Comparison of ENCODE assay signal across 8 cellular contexts in genomic region chr5:140356878-140357730, GRCh38. TPM values are rescaled to one million over a fixed set of nuclear protein-coding genes. Genes with fewer than 3 reads are reported as not detected.
DNase-seq lines count a peak whose midpoint lies in the region; ATAC-seq, FAIRE-seq and TF ChIP-seq lines count a peak whose summit lies in the region.

No MANE protein-coding gene starts in this region.

- 0 out of 2 replicates have a peak overlapping the region, but pooled peaks have one; percentile 30 for H2BK5ac ChIP-seq in H1 (ENCODE audit: low read depth, low read length)
- H2BK5ac ChIP-seq in trophoblast cell (ENCODE audit: low read depth, low read length, poor library complexity) = no peak overlapping the region

- peaks cover 0 to 5% (median 0%) of the 10 kb centered on the region in 4 experiments; a peak in 2 of 7 replicates for H3K4me1 ChIP-seq in H1 (replicated peaks in 1 of 4; ENCODE audit: control insufficient read depth in 3 of 4, insufficient read depth in 4 of 4, low read length in 3 of 4)
- H3K4me1 ChIP-seq in trophoblast cell (ENCODE audit: control insufficient read depth in 1 of 2, insufficient read depth in 2 of 2, low read length in 2 of 2) = peaks cover 0 to 2% of the 10 kb centered on the region in 2 experiments

- H2BK20ac ChIP-seq in H1 (ENCODE audit: low read length) = no peak overlapping the region

- CTCF ChIA-PET in H1 (lab: Charles Lee; ENCODE audit: partially characterized antibody) = interaction anchor here (1.2 to 15.0 kb wide), 5 partner anchors 7 to 107 kb away, joined by 4 to 676 read pairs (median 15); partner anchors contain the start of gene HBEGF
- CTCF ChIA-PET in WTC11 (lab: Charles Lee) = interaction anchor here (3.1 to 15.0 kb wide), 2 partner anchors 11 to 114 kb away, joined by 35 to 621 read pairs; partner anchors contain the start of gene HBEGF

- H3K36me3 ChIP-seq in H1 (ENCODE audit: control insufficient read depth in 2 of 4, insufficient read depth in 4 of 4, low read length in 3 of 4) (no peaks in the 10 kb centered on the region), trophoblast cell (ENCODE audit: control insufficient read depth in 1 of 2, insufficient read depth in 2 of 2, low read length in 2 of 2) (no peaks in the 10 kb centered on the region)

- no peak overlapping the region for H3K9ac ChIP-seq in H1 (replicated peaks in 1 of 4; ENCODE audit: extremely low read depth in 1 of 4, low read depth in 3 of 4, low read length in 3 of 4)
- no peak overlapping the region for H3K9ac ChIP-seq in trophoblast cell (ENCODE audit: low read length)

- no peak for TF ChIP-seq POLR2A in H1 (IDR thresholded peaks at IDR 0.05; ENCODE audit: control extremely low read depth in 1 of 2, low read depth in 2 of 2, low read length in 2 of 2)

- TF ChIP-seq RAD21 in H1 (IDR thresholded peaks at IDR 0.05 in 1 of 2, conservative IDR thresholded peaks at IDR 0.05 in 1 of 2; ENCODE audit: low read depth in 2 of 2, low read length in 2 of 2) = no peak

- H3K27me3 ChIP-seq in H1 (replicated peaks in 1 of 4; ENCODE audit: control insufficient read depth in 3 of 4, extremely low read depth in 1 of 4, insufficient read depth in 3 of 4, low read length in 3 of 4) (no peaks in the 10 kb centered on the region), trophoblast cell (ENCODE audit: insufficient read depth, low read length) (no peaks in the 10 kb centered on the region)

- no peak for TF ChIP-seq EP300 in H1 (IDR thresholded peaks at IDR 0.05; ENCODE audit: borderline replicate concordance in 1 of 2, low read depth in 2 of 2, low read length in 2 of 2)

- no peak for DNase-seq in activated T-cell treated with anti-CD3 and anti-CD28 coated beads, Interleukin-2, amount 50 U/mL, for 4 hours
- DNase-seq in activated T-cell treated with anti-CD3 and anti-CD28 coated beads, Interleukin-2, amount 50 U/mL, for 1 hour = no peak
- DNase-seq in H1 (ENCODE audit: low read depth in 1 of 2, low spot score in 2 of 2) = no peak
- DNase-seq in trophoblast cell = no peak
- no peak for DNase-seq in Kasumi-1 (lab: John Stamatoyannopoulos, UW)
- DNase-seq in WTC11 (ENCODE audit: low spot score) = no peak

- no peak overlapping the region for H3K4ac ChIP-seq in H1 (replicated peaks; ENCODE audit: insufficient read length, low read depth, low read length)
- H3K4ac ChIP-seq in trophoblast cell (ENCODE audit: low read depth, low read length) = no peak overlapping the region

- no peaks in the 10 kb centered on the region for H4K20me1 ChIP-seq in H1 (replicated peaks in 1 of 2; ENCODE audit: control insufficient read depth in 1 of 2, insufficient read depth in 2 of 2, low read length in 2 of 2)

- TF ChIP-seq CTCF in H1 (IDR thresholded peaks at IDR 0.05; ENCODE audit: control extremely low read depth in 1 of 3, insufficient read depth in 1 of 3, low read depth in 1 of 3, low read length in 3 of 3) = no peak
- no peak for TF ChIP-seq CTCF in WTC11 (IDR thresholded peaks at IDR 0.05)

- H4K12ac ChIP-seq in trophoblast cell (ENCODE audit: low read depth, low read length) = no peak overlapping the region

- H2BK120ac ChIP-seq in H1 (replicated peaks; ENCODE audit: low read depth, low read length) (no peak overlapping the region), trophoblast cell (ENCODE audit: insufficient read depth, low read length, poor library complexity) (no peak overlapping the region)

- H4K5ac ChIP-seq in H1 (ENCODE audit: insufficient read length, low read depth, low read length) = no peak overlapping the region

- no peak overlapping the region for H3K23ac ChIP-seq in H1 (ENCODE audit: insufficient read length)
- no peak overlapping the region for H3K23ac ChIP-seq in trophoblast cell (ENCODE audit: low read length)

- H3K79me1 ChIP-seq in H1 (ENCODE audit: low read depth, low read length) (no peaks in the 10 kb centered on the region), trophoblast cell (ENCODE audit: low read length) (no peaks in the 10 kb centered on the region)

- H2AK5ac ChIP-seq in H1 (ENCODE audit: low read depth, low read length) = no peak overlapping the region; the same call in 1 of the 2 replicates
- H2AK5ac ChIP-seq in trophoblast cell (ENCODE audit: low read length) = no peak overlapping the region

- WGBS in H1 (ENCODE audit: extremely low coverage in 1 of 2, insufficient coverage in 1 of 2, insufficient read length in 1 of 2, insufficient replicate concordance in 2 of 2, low coverage in 1 of 2, low lambda C conversion rate in 2 of 2, missing lambda C conversion rate in 1 of 2), 2 experiments = 48% methylated on average over 10 of the region's 10 CpGs; no CpG with 5 or more reads in 1 of the 2 experiments
- no CpG with 5 or more reads among the region's 10 CpGs for WGBS in trophoblast cell (ENCODE audit: extremely low coverage, insufficient coverage, insufficient read length)

- POLR2A ChIA-PET in H1 (lab: Charles Lee; ENCODE audit: partially characterized antibody) (interaction anchor here (1.7 to 2.8 kb wide), 2 partner anchors 11 to 111 kb away, joined by 3 to 16 read pairs; partner anchors contain the start of gene HBEGF), WTC11 (lab: Charles Lee) (no interaction called here)

- no peak for FAIRE-seq in H1 (lab: Jason Lieb, UNC)

- H3K14ac ChIP-seq in H1 (ENCODE audit: insufficient read length) = no peak overlapping the region
- no peak overlapping the region for H3K14ac ChIP-seq in trophoblast cell (ENCODE audit: low read length)

- no peaks in the 10 kb centered on the region for H3K23me2 ChIP-seq in H1 (ENCODE audit: low read depth, low read length)

- H2AFZ ChIP-seq in H1 (ENCODE audit: low read length) (peak overlapping the region; percentile 41; the same call in 1 of the 2 replicates), trophoblast cell (ENCODE audit: insufficient read depth, low read length, poor library complexity) (no peak overlapping the region)

- H3K4me3 ChIP-seq in H1 (ENCODE audit: extremely low read depth in 1 of 4, insufficient read depth in 2 of 4, low read depth in 3 of 4, low read length in 4 of 4) (no peak overlapping the region), trophoblast cell (ENCODE audit: low read depth, low read length) (no peak overlapping the region)

- H3K36me3 Mint-ChIP-seq in activated T-cell treated with anti-CD3 and anti-CD28 coated beads, Interleukin-2, amount 50 U/mL, for 4 hours (ENCODE audit: insufficient read depth) = no peaks in the 10 kb centered on the region
- no peaks in the 10 kb centered on the region for H3K36me3 Mint-ChIP-seq in stimulated activated naive CD8-positive, alpha-beta T cell treated with anti-CD3 and anti-CD28 coated beads, Interleukin-15, Interleukin-2, amounts not matched to agents 100 ng/mL and 50 ng/mL, for 24 hours (ENCODE audit: low read depth)
- H3K36me3 Mint-ChIP-seq in WTC11 = no peaks in the 10 kb centered on the region

- H3K27me3 Mint-ChIP-seq in activated T-cell treated with anti-CD3 and anti-CD28 coated beads, Interleukin-2, amount 50 U/mL, for 4 hours (ENCODE audit: low read depth) = peaks cover 6% of the 10 kb centered on the region
- H3K27me3 Mint-ChIP-seq in stimulated activated naive CD8-positive, alpha-beta T cell treated with anti-CD3 and anti-CD28 coated beads, Interleukin-15, Interleukin-2, amounts not matched to agents 100 ng/mL and 50 ng/mL, for 24 hours = peaks cover 5% of the 10 kb centered on the region
- peaks cover 8% of the 10 kb centered on the region; the same call in 1 of the 2 replicates for H3K27me3 Mint-ChIP-seq in WTC11 (ENCODE audit: low read depth)

- H2BK12ac ChIP-seq in H1 (ENCODE audit: low read depth, low read length) (no peak overlapping the region), trophoblast cell (ENCODE audit: low read length) (no peak overlapping the region)

- peak overlapping the region; percentile 58 for H3K4me3 Mint-ChIP-seq in activated T-cell treated with anti-CD3 and anti-CD28 coated beads, Interleukin-2, amount 50 U/mL, for 4 hours
- peak overlapping the region; percentile 55 for H3K4me3 Mint-ChIP-seq in stimulated activated naive CD8-positive, alpha-beta T cell treated with anti-CD3 and anti-CD28 coated beads, Interleukin-15, Interleukin-2, amounts not matched to agents 100 ng/mL and 50 ng/mL, for 24 hours
- no peak overlapping the region for H3K4me3 Mint-ChIP-seq in WTC11

- H3K79me2 ChIP-seq in H1 (ENCODE audit: control insufficient read depth in 1 of 2, insufficient read depth in 2 of 2, low read length in 2 of 2) (no peaks in the 10 kb centered on the region), trophoblast cell (ENCODE audit: control insufficient read depth, insufficient read depth, low read length, poor library complexity) (no peaks in the 10 kb centered on the region)

- H3K9me3 ChIP-seq in H1 (ENCODE audit: insufficient read depth in 2 of 2, low read depth in 1 of 2, low read length in 1 of 2) (no peaks in the 10 kb centered on the region), trophoblast cell (ENCODE audit: insufficient read depth, low read depth, low read length) (no peaks in the 10 kb centered on the region)

- H3K27ac ChIP-seq in H1 (ENCODE audit: low read depth, low read length) (peak overlapping the region; percentile 19; the same call in 1 of the 2 replicates), trophoblast cell (ENCODE audit: low read depth, low read length) (no peak overlapping the region)

- H3K9me3 Mint-ChIP-seq in activated T-cell treated with anti-CD3 and anti-CD28 coated beads, Interleukin-2, amount 50 U/mL, for 4 hours = no peaks in the 10 kb centered on the region
- H3K9me3 Mint-ChIP-seq in stimulated activated naive CD8-positive, alpha-beta T cell treated with anti-CD3 and anti-CD28 coated beads, Interleukin-15, Interleukin-2, amounts not matched to agents 100 ng/mL and 50 ng/mL, for 24 hours = no peaks in the 10 kb centered on the region
- H3K9me3 Mint-ChIP-seq in WTC11 = no peaks in the 10 kb centered on the region

- H3K18ac ChIP-seq in H1 (ENCODE audit: extremely low read depth, low read length) (no peak overlapping the region), trophoblast cell (ENCODE audit: low read length) (no peak overlapping the region)

- H4K8ac ChIP-seq in H1 (ENCODE audit: extremely low read depth, insufficient read depth, low read length) (no peak overlapping the region; the same call in 1 of the 2 replicates), trophoblast cell (ENCODE audit: low read depth, low read length) (no peak overlapping the region)

- H4K91ac ChIP-seq in H1 (replicated peaks; ENCODE audit: insufficient read length, low read length) (no peak overlapping the region), trophoblast cell (ENCODE audit: low read depth, low read length) (no peak overlapping the region)

- H3K4me2 ChIP-seq in H1 (ENCODE audit: insufficient read depth in 1 of 2, low read depth in 2 of 2, low read length in 2 of 2) (peak overlapping the region in 1 of 2 experiments; percentile 25; a peak in 1 of 4 replicates), trophoblast cell (ENCODE audit: low read length) (no peak overlapping the region)

- no peak overlapping the region for H2BK15ac ChIP-seq in H1 (ENCODE audit: low read length)

- H3K27ac Mint-ChIP-seq in stimulated activated naive CD8-positive, alpha-beta T cell treated with anti-CD3 and anti-CD28 coated beads, Interleukin-15, Interleukin-2, amounts not matched to agents 100 ng/mL and 50 ng/mL, for 24 hours = no peak overlapping the region
- H3K27ac Mint-ChIP-seq in WTC11 = no peak overlapping the region

- H3K4me1 Mint-ChIP-seq in activated T-cell treated with anti-CD3 and anti-CD28 coated beads, Interleukin-2, amount 50 U/mL, for 4 hours (ENCODE audit: low read depth) = peaks cover 9% of the 10 kb centered on the region
- H3K4me1 Mint-ChIP-seq in stimulated activated naive CD8-positive, alpha-beta T cell treated with anti-CD3 and anti-CD28 coated beads, Interleukin-15, Interleukin-2, amounts not matched to agents 100 ng/mL and 50 ng/mL, for 24 hours (ENCODE audit: low read depth) = peaks cover 17% of the 10 kb centered on the region
- H3K4me1 Mint-ChIP-seq in WTC11 = peaks cover 10% of the 10 kb centered on the region

- no peak overlapping the region for H3K56ac ChIP-seq in H1 (replicated peaks; ENCODE audit: insufficient read length, low read depth, low read length)

- ATAC-seq in activated T-cell treated with anti-CD3 and anti-CD28 coated beads, Interleukin-2, amount 50 U/mL, for 4 hours = no peak
- peak; percentile 13 for ATAC-seq in HG03442 (IDR thresholded peaks at IDR 0.05; ENCODE audit: unreplicated experiment)
- no peak for ATAC-seq in WTC11

RNA-seq across cellular contexts. Expression of gene SLC4A9, which starts 2.9 kb away (rescaled TPM):
- total RNA-seq in activated T-cell treated with anti-CD3 and anti-CD28 coated beads, Interleukin-2, amount 50 U/mL, for 4 hours = not detected
- 0.15 and 0.28 TPM in 2 replicates for total RNA-seq in H1 (2021; fragmentation: NEBNext Ultra II Directional; extraction: Animal tissue kit (Norgen Biotek cat#: 25700))
- 0.15 and 0.24 TPM in 2 replicates for polyA plus RNA-seq in H1 (2011; rRNA removed)
- 0.13 TPM for polyA plus RNA-seq in H1 (2011; cell fraction: cytosol; rRNA removed)
- polyA plus RNA-seq in H1 (2011; cell fraction: nucleus; rRNA removed) = 0.91 TPM
- 0.17 to 0.76 TPM (median 0.37 TPM) in 3 of 4 replicates, not detected in the other for polyA plus RNA-seq in H1 (2012, experiment 1 of 2)
- not detected for polyA plus RNA-seq in H1 (2012, experiment 2 of 2)
- polyA plus RNA-seq in H1 (2013, experiment 1 of 2) = 0.12 TPM
- 0.15 TPM for polyA plus RNA-seq in H1 (2013, experiment 2 of 2)
- polyA minus RNA-seq in H1 (2011; rRNA and poly(A)+ RNA removed) = 0.69 and 1.6 TPM in 2 replicates
- polyA minus RNA-seq in H1 (2011; cell fraction: cytosol; rRNA and poly(A)+ RNA removed) = not detected
- 1.9 TPM for polyA minus RNA-seq in H1 (2011; cell fraction: nucleus; rRNA and poly(A)+ RNA removed)
- polyA plus RNA-seq in trophoblast cell (2013) = not detected in 2 replicates
- 0.37 to 0.76 TPM (median 0.50 TPM) in 3 replicates for total RNA-seq in WTC11 (2021)

RNA-seq across cellular contexts. Expression of gene HBEGF, which starts 10.7 kb away (rescaled TPM):
- 1 to 10 TPM; 3.8 to 5.2 (median 4.0) TPM for total RNA-seq in activated T-cell treated with anti-CD3 and anti-CD28 coated beads, Interleukin-2, amount 50 U/mL, for 4 hours
- 2.5 and 2.8 TPM in 2 replicates for total RNA-seq in H1 (2021; fragmentation: NEBNext Ultra II Directional; extraction: Animal tissue kit (Norgen Biotek cat#: 25700))
- 2.1 and 2.4 TPM in 2 replicates for polyA plus RNA-seq in H1 (2011; rRNA removed)
- 1.9 TPM for polyA plus RNA-seq in H1 (2011; cell fraction: cytosol; rRNA removed)
- 1.9 TPM for polyA plus RNA-seq in H1 (2011; cell fraction: nucleus; rRNA removed)
- 1.9 to 2.8 TPM (median 2.4 TPM) in 4 replicates for polyA plus RNA-seq in H1 (2012, experiment 1 of 2)
- polyA plus RNA-seq in H1 (2012, experiment 2 of 2) = 1.8 TPM
- 4.1 TPM for polyA plus RNA-seq in H1 (2013, experiment 1 of 2)
- polyA plus RNA-seq in H1 (2013, experiment 2 of 2) = 4.8 TPM
- 1.2 and 2.7 TPM in 2 replicates for polyA minus RNA-seq in H1 (2011; rRNA and poly(A)+ RNA removed)
- 0.73 TPM for polyA minus RNA-seq in H1 (2011; cell fraction: cytosol; rRNA and poly(A)+ RNA removed)
- polyA minus RNA-seq in H1 (2011; cell fraction: nucleus; rRNA and poly(A)+ RNA removed) = 3.3 TPM
- 15.7 and 18.8 TPM in 2 replicates for polyA plus RNA-seq in trophoblast cell (2013)
- 2.2 to 4.0 TPM (median 2.5 TPM) in 3 replicates for total RNA-seq in WTC11 (2021)

RNA-seq across cellular contexts. Expression of gene ANKHD1, which starts 44.5 kb away (rescaled TPM):
- total RNA-seq in activated T-cell treated with anti-CD3 and anti-CD28 coated beads, Interleukin-2, amount 50 U/mL, for 4 hours = 100 to 1,000 TPM in 1 of 3 donors, 10 to 100 TPM in 2; 88.6 to 102 (median 95.1) TPM
- 101 and 108 TPM in 2 replicates for total RNA-seq in H1 (2021; fragmentation: NEBNext Ultra II Directional; extraction: Animal tissue kit (Norgen Biotek cat#: 25700))
- polyA plus RNA-seq in H1 (2011; rRNA removed) = 52.0 and 69.9 TPM in 2 replicates
- 70.4 TPM for polyA plus RNA-seq in H1 (2011; cell fraction: cytosol; rRNA removed)
- 106 TPM for polyA plus RNA-seq in H1 (2011; cell fraction: nucleus; rRNA removed)
- polyA plus RNA-seq in H1 (2012, experiment 1 of 2) = 71.4 to 120 TPM (median 86.5 TPM) in 4 replicates
- 11.2 TPM for polyA plus RNA-seq in H1 (2012, experiment 2 of 2)
- 61.7 TPM for polyA plus RNA-seq in H1 (2013, experiment 1 of 2)
- polyA plus RNA-seq in H1 (2013, experiment 2 of 2) = 52.9 TPM
- polyA minus RNA-seq in H1 (2011; rRNA and poly(A)+ RNA removed) = 138 and 195 TPM in 2 replicates
- polyA minus RNA-seq in H1 (2011; cell fraction: cytosol; rRNA and poly(A)+ RNA removed) = 61.8 TPM
- polyA minus RNA-seq in H1 (2011; cell fraction: nucleus; rRNA and poly(A)+ RNA removed) = 132 TPM
- polyA plus RNA-seq in trophoblast cell (2013) = 64.6 and 66.7 TPM in 2 replicates
- 89.8 to 113 TPM (median 105 TPM) in 3 replicates for total RNA-seq in WTC11 (2021)

RNA-seq across cellular contexts. Expression of gene PFDN1, which starts 54.2 kb away (rescaled TPM):
- 10 to 100 TPM; 54.1 to 58.8 (median 55.7) TPM for total RNA-seq in activated T-cell treated with anti-CD3 and anti-CD28 coated beads, Interleukin-2, amount 50 U/mL, for 4 hours
- total RNA-seq in H1 (2021; fragmentation: NEBNext Ultra II Directional; extraction: Animal tissue kit (Norgen Biotek cat#: 25700)) = 52.6 and 53.0 TPM in 2 replicates
- 71.7 and 89.6 TPM in 2 replicates for polyA plus RNA-seq in H1 (2011; rRNA removed)
- 65.7 TPM for polyA plus RNA-seq in H1 (2011; cell fraction: cytosol; rRNA removed)
- polyA plus RNA-seq in H1 (2011; cell fraction: nucleus; rRNA removed) = 60.6 TPM
- 56.5 to 141 TPM (median 82.0 TPM) in 4 replicates for polyA plus RNA-seq in H1 (2012, experiment 1 of 2)
- 44.7 TPM for polyA plus RNA-seq in H1 (2012, experiment 2 of 2)
- 236 TPM for polyA plus RNA-seq in H1 (2013, experiment 1 of 2)
- polyA plus RNA-seq in H1 (2013, experiment 2 of 2) = 247 TPM
- 47.0 and 48.0 TPM in 2 replicates for polyA minus RNA-seq in H1 (2011; rRNA and poly(A)+ RNA removed)
- polyA minus RNA-seq in H1 (2011; cell fraction: cytosol; rRNA and poly(A)+ RNA removed) = 21.7 TPM
- 24.1 TPM for polyA minus RNA-seq in H1 (2011; cell fraction: nucleus; rRNA and poly(A)+ RNA removed)
- polyA plus RNA-seq in trophoblast cell (2013) = 210 and 218 TPM in 2 replicates
- total RNA-seq in WTC11 (2021) = 44.1 to 46.4 TPM (median 46.2 TPM) in 3 replicates
